ENCODE assay signal across 28 cellular contexts in the genomic region with DNA sequence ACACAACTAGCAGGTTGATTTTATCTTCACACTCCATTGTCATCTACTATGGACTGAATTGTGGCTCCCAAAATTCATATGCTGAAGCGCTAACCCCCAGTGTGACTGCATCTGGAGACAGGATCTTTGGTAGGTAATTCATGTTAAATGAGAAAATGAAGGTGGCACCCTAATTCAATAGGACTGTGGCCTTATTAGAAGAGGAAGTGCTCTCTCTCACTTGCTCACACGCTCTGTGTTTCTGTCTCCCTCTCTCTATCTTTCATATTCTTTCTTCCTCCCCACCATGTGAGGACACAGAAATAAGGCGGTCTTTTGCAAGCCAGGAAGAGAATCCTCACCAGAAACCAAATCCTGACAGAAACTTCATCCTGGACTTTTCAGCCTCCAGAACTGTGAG. TPM values are rescaled to one million over a fixed set of nuclear protein-coding genes. Genes with fewer than 3 reads are reported as not detected.
"Had no signal": no experiment of that assay in that cellular context is flagged by ENCODE, and none has a peak within 500 bp of the region (broad histone marks: within the 10 kb centered on the region; RNA-seq: fewer than 3 reads in every experiment).

No MANE protein-coding gene starts in this region.

- H3K27ac ChIP-seq: ascending aorta, body of pancreas, VCaP had no signal

- H3K36me3 Mint-ChIP-seq: activated naive CD8-positive, alpha-beta T cell treated with anti-CD3 and anti-CD28 coated beads, Interleukin-2, amount 10 ng/mL, durations not matched to agents 7 days and 5 days had no signal

- H3K4me3 Mint-ChIP-seq: activated CD4-positive, alpha-beta memory T cell treated with anti-CD3 and anti-CD28 coated beads, Interleukin-2, amount 10 ng/mL, durations not matched to agents 7 days and 5 days; activated CD4-positive, alpha-beta T cell treated with anti-CD3 and anti-CD28 coated beads for 36 hours; activated naive CD8-positive, alpha-beta T cell treated with anti-CD3 and anti-CD28 coated beads, Interleukin-2, amount 10 ng/mL, durations not matched to agents 7 days and 5 days; activated T-cell treated with anti-CD3 and anti-CD28 coated beads, Interleukin-2, amount 50 U/mL, for 72 hours had no signal

- H3K27ac Mint-ChIP-seq: activated CD4-positive, alpha-beta memory T cell treated with anti-CD3 and anti-CD28 coated beads, Interleukin-2, amount 10 ng/mL, durations not matched to agents 7 days and 5 days; activated CD4-positive, alpha-beta T cell treated with anti-CD3 and anti-CD28 coated beads for 36 hours; activated naive CD8-positive, alpha-beta T cell treated with anti-CD3 and anti-CD28 coated beads, Interleukin-2, amount 10 ng/mL, durations not matched to agents 7 days and 5 days; activated T-cell treated with anti-CD3 and anti-CD28 coated beads, Interleukin-2, amount 50 U/mL, for 72 hours had no signal

- H3K4me3 ChIP-seq: ascending aorta, body of pancreas had no signal

- H3K9me3 ChIP-seq: ascending aorta, body of pancreas had no signal

- H3K9me3 Mint-ChIP-seq: activated CD4-positive, alpha-beta memory T cell treated with anti-CD3 and anti-CD28 coated beads, Interleukin-2, amount 10 ng/mL, durations not matched to agents 7 days and 5 days; activated naive CD8-positive, alpha-beta T cell treated with anti-CD3 and anti-CD28 coated beads, Interleukin-2, amount 10 ng/mL, durations not matched to agents 7 days and 5 days; activated T-cell treated with anti-CD3 and anti-CD28 coated beads, Interleukin-2, amount 50 U/mL, for 72 hours had no signal

- H3K27me3 Mint-ChIP-seq: activated CD4-positive, alpha-beta memory T cell treated with anti-CD3 and anti-CD28 coated beads, Interleukin-2, amount 10 ng/mL, durations not matched to agents 7 days and 5 days had no signal

- DNase-seq: activated CD4-positive, alpha-beta memory T cell treated with anti-CD3 and anti-CD28 coated beads, Interleukin-2, amount 10 ng/mL, durations not matched to agents 7 days and 5 days; activated CD4-positive, alpha-beta T cell treated with anti-CD3 and anti-CD28 coated beads for 36 hours; activated CD4-positive, alpha-beta T cell treated with anti-CD3 and anti-CD28 coated beads, Interleukin-2, amount 50 U/mL, for 1 hour; activated naive CD4-positive, alpha-beta T cell treated with anti-CD3 and anti-CD28 coated beads, Interleukin-2, amount 50 U/mL, for 16 hours; activated naive CD8-positive, alpha-beta T cell treated with anti-CD3 and anti-CD28 coated beads, Interleukin-2, amount 10 ng/mL, durations not matched to agents 7 days and 5 days; activated T-cell treated with anti-CD3 and anti-CD28 coated beads, Interleukin-2, amount 50 U/mL, for 72 hours; body of pancreas; central memory CD4-positive, alpha-beta T cell; Kasumi-1; KBM-7; NCI-H1048; NCI-H1417; NCI-H2029; NCI-H2107; NCI-H2171 treated with DMSO at 0.1 percent for 48 hours; NCI-H345; NCI-H510A; NCI-H526 treated with DMSO at 0.1 percent for 48 hours; NCI-H82; PC-3; SIG-M5; T-helper 1 cell had no signal

- H3K36me3 ChIP-seq: ascending aorta had no signal

- H3K27me3 ChIP-seq: ascending aorta, body of pancreas had no signal

- H3K4me1 ChIP-seq: ascending aorta, body of pancreas had no signal

- ATAC-seq: activated CD4-positive, alpha-beta T cell treated with anti-CD3 and anti-CD28 coated beads for 36 hours; activated T-cell treated with anti-CD3 and anti-CD28 coated beads, Interleukin-2, amount 50 U/mL, for 72 hours; body of pancreas; PC-3 had no signal

- H3K4me1 Mint-ChIP-seq: activated CD4-positive, alpha-beta memory T cell treated with anti-CD3 and anti-CD28 coated beads, Interleukin-2, amount 10 ng/mL, durations not matched to agents 7 days and 5 days; activated CD4-positive, alpha-beta T cell treated with anti-CD3 and anti-CD28 coated beads for 36 hours; activated naive CD8-positive, alpha-beta T cell treated with anti-CD3 and anti-CD28 coated beads, Interleukin-2, amount 10 ng/mL, durations not matched to agents 7 days and 5 days had no signal

RNA-seq across cellular contexts. Expression of a gene that starts 10.8 kb away (rescaled TPM):
- total RNA-seq: activated CD4-positive, alpha-beta memory T cell treated with anti-CD3 and anti-CD28 coated beads, Interleukin-2, amount 10 ng/mL, durations not matched to agents 7 days and 5 days; activated CD4-positive, alpha-beta T cell treated with anti-CD3 and anti-CD28 coated beads for 36 hours; activated CD8-positive, alpha-beta memory T cell treated with anti-CD3 and anti-CD28 coated beads for 36 hours; activated naive CD8-positive, alpha-beta T cell treated with anti-CD3 and anti-CD28 coated beads, Interleukin-2, amount 10 ng/mL, durations not matched to agents 7 days and 5 days; ascending aorta; body of pancreas; bronchial epithelial cell; PC-3; RPMI7951; T-helper 2 cell treated with Interferon-gamma antibody and Interleukin-4, amounts not matched to agents 100 ng/mL and 5 ng/mL, for 36 hours had no signal
